Comparison of ENCODE assay signal across 10 cellular contexts in the genomic region with DNA sequence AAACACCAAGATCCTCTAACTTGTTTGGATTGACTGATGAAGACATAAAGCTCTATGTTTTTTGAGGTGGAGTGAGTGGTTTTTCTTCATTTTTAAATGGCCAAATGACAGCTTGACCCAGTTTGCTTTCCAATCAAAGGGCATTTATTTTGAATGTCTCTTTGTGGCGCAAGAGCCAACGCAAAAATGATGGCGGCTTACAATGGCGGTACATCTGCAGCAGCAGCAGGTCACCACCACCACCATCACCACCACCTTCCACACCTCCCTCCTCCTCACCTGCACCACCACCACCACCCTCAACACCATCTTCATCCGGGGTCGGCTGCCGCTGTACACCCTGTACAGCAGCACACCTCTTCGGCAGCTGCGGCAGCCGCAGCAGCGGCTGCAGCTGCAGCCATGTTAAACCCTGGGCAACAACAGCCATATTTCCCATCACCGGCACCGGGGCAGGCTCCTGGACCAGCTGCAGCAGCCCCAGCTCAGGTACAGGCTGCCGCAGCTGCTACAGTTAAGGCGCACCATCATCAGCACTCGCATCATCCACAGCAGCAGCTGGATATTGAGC. TPM values are rescaled to one million over a fixed set of nuclear protein-coding genes. Genes with fewer than 3 reads are reported as not detected.
A peak's percentile ranks its signal among the peaks of the same experiment; 100 is the strongest.
DNase-seq lines count a peak whose midpoint lies in the region; ATAC-seq, FAIRE-seq and TF ChIP-seq lines count a peak whose summit lies in the region.
"Had no signal": no experiment of that assay in that cellular context is flagged by ENCODE, and none has a peak within 500 bp of the region (broad histone marks: within the 10 kb centered on the region; RNA-seq: fewer than 3 reads in every experiment).

No MANE protein-coding gene starts in this region.

- DNase-seq in cardiac muscle cell (ENCODE audit: low read depth in 1 of 2, low spot score in 1 of 2) (no peak), left cardiac atrium (no peak), kidney (peak; percentile 66), tibial artery (no peak), G401 (ENCODE audit: low spot score) (no peak), NCI-H146 (lab: John Stamatoyannopoulos, UW) (no peak)
- DNase-seq in activated naive CD8-positive, alpha-beta T cell treated with anti-CD3 and anti-CD28 coated beads for 36 hours: no peak
- DNase-seq: body of pancreas, EL had no signal

- peak overlapping the region in 1 of 2 donors; percentile 53 for H3K9ac ChIP-seq in kidney (ENCODE audit: low read length in 2 of 2)

- H3K9me3 Mint-ChIP-seq in activated naive CD8-positive, alpha-beta T cell treated with anti-CD3 and anti-CD28 coated beads for 36 hours: peaks cover 6% of the 10 kb centered on the region

- H3K27ac Mint-ChIP-seq in activated naive CD8-positive, alpha-beta T cell treated with anti-CD3 and anti-CD28 coated beads for 36 hours: peak overlapping the region; percentile 34

- H3K4me1 Mint-ChIP-seq in activated naive CD8-positive, alpha-beta T cell treated with anti-CD3 and anti-CD28 coated beads for 36 hours: peaks cover 62% of the 10 kb centered on the region

- H3K4me1 ChIP-seq in cardiac muscle cell (ENCODE audit: low read depth) (peaks cover 48% of the 10 kb centered on the region), kidney (ENCODE audit: control insufficient read depth in 1 of 2, insufficient read depth in 1 of 2, low read depth in 1 of 2, low read length in 2 of 2) (peaks cover 0 to 9% of the 10 kb centered on the region in 2 donors), tibial artery (peaks cover 0 to 49% (median 24%) of the 10 kb centered on the region in 4 donors)

- no peak for FAIRE-seq in kidney (lab: Jason Lieb, UNC)

- TF ChIP-seq CTCF in cardiac muscle cell (IDR thresholded peaks at IDR 0.05; ENCODE audit: low read depth, low read length) (no peak), kidney (IDR thresholded peaks at IDR 0.05; ENCODE audit: borderline replicate concordance, extremely low read depth, insufficient read depth) (no peak), tibial artery (IDR thresholded peaks at IDR 0.05) (no peak)

- peaks cover 12% of the 10 kb centered on the region for H3K36me3 Mint-ChIP-seq in activated naive CD8-positive, alpha-beta T cell treated with anti-CD3 and anti-CD28 coated beads for 36 hours

- intact Hi-C loops in left cardiac atrium (cut with DNase I) (no loop called here), kidney (cut with DNase I) (no loop called here), tibial artery (cut with DNase I; ENCODE audit: low total_unique reads) (loop anchor here (10.0 kb wide), 2 partner anchors 292 to 512 kb away; a partner anchor contains a TSS)

- H3K27me3 ChIP-seq in cardiac muscle cell (no peaks in the 10 kb centered on the region), tibial artery (no peaks in the 10 kb centered on the region)
- H3K27me3 ChIP-seq: body of pancreas had no signal

- H3K4me3 Mint-ChIP-seq in activated naive CD8-positive, alpha-beta T cell treated with anti-CD3 and anti-CD28 coated beads for 36 hours: peak overlapping the region; percentile 85

- H3K27ac ChIP-seq in cardiac muscle cell (no peak overlapping the region), kidney (ENCODE audit: low read depth in 2 of 2, low read length in 2 of 2) (no peak overlapping the region), tibial artery (no peak overlapping the region)

- peak overlapping the region; percentile 79 for H3K4me3 ChIP-seq in cardiac muscle cell
- H3K4me3 ChIP-seq in kidney (ENCODE audit: low read length in 2 of 2): peak overlapping the region; percentile 60 to 74
- H3K4me3 ChIP-seq in tibial artery: peak overlapping the region; percentile 97 to 98

- no peaks in the 10 kb centered on the region for H3K27me3 Mint-ChIP-seq in activated naive CD8-positive, alpha-beta T cell treated with anti-CD3 and anti-CD28 coated beads for 36 hours

- in situ Hi-C loops in G401 (cut with HindIII; ENCODE audit: low sequenced_read_pairs): no loop called here

- H3K36me3 ChIP-seq in cardiac muscle cell: no peaks in the 10 kb centered on the region
- no peaks in the 10 kb centered on the region for H3K36me3 ChIP-seq in kidney (ENCODE audit: control insufficient read depth in 1 of 2, insufficient read depth in 2 of 2, low read length in 2 of 2)
- H3K36me3 ChIP-seq in tibial artery: no peaks in the 10 kb centered on the region

- H3K9me3 ChIP-seq in cardiac muscle cell (ENCODE audit: low read depth) (no peaks in the 10 kb centered on the region), kidney (ENCODE audit: control insufficient read depth in 1 of 2, low read length in 2 of 2) (no peaks in the 10 kb centered on the region), tibial artery (no peaks in the 10 kb centered on the region)
- H3K9me3 ChIP-seq: body of pancreas had no signal

- no peak for ATAC-seq in left cardiac atrium
- ATAC-seq in GM18907 (IDR thresholded peaks at IDR 0.05; ENCODE audit: unreplicated experiment): no peak
- ATAC-seq: body of pancreas had no signal

RNA-seq across cellular contexts. Expression of a gene that starts 0.3 kb away (rescaled TPM):
- total RNA-seq in cardiac muscle cell (22.1 and 33.1 TPM in 2 replicates), left cardiac atrium (10 to 100 TPM; 19.4 to 22.5 TPM), kidney (31.3 TPM)
- polyA plus RNA-seq in cardiac muscle cell (10.9 and 11.0 TPM in 2 replicates), kidney (ENCODE audit: insufficient read depth, low read depth, low replicate concordance) (20.2 TPM)
- total RNA-seq in activated naive CD8-positive, alpha-beta T cell treated with anti-CD3 and anti-CD28 coated beads for 36 hours: 10 to 100 TPM in 1 of 2 experiments, 1 to 10 TPM in 1; 9.6 to 10.2 TPM
- 17.2 and 21.8 TPM in 2 replicates for total RNA-seq in G401 (2014; rRNA removed; shearing (Covaris generic))
